6 cellular contexts compared by ENCODE assay signal in the genomic region with DNA sequence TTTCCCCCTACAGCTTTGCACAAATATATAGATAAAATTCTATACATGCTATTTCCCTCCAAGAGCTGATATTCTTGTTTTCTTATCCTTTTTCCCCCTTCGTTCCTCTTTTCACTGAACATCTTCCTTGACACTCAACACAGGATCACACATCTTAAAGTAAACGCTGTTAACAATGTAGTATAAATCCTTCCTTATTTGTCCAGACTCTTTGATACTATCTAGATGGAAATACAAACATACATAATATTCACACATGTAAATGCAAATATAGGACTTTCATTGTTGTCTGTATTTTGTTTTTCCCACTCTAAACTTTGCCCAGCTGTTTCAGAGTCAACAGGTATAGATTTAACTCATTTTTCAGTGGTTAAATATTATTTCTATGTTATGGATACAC. TPM values are rescaled to one million over a fixed set of nuclear protein-coding genes. Genes with fewer than 3 reads are reported as not detected.
"Had no signal": no experiment of that assay in that cellular context is flagged by ENCODE, and none has a peak within 500 bp of the region (broad histone marks: within the 10 kb centered on the region; RNA-seq: fewer than 3 reads in every experiment).

No MANE protein-coding gene starts in this region.

- ATAC-seq: GM23338, K562 had no signal

- H3K9me3 Mint-ChIP-seq: GM23338, H9 had no signal

- H3K4me3 ChIP-seq: GM23338, K562 had no signal

- DNase-seq: H9, HCEC 1CT, KG1 had no signal

- H3K27ac Mint-ChIP-seq: GM23338, H9 had no signal

- H3K4me3 Mint-ChIP-seq: GM23338, H9 had no signal

RNA-seq across cellular contexts. Expression of gene TACR1, which starts 3.0 kb away (rescaled TPM):
- total RNA-seq: HT-29, K562 had no signal
